Comparison of ENCODE assay signal across 8 cellular contexts in the genomic region with DNA sequence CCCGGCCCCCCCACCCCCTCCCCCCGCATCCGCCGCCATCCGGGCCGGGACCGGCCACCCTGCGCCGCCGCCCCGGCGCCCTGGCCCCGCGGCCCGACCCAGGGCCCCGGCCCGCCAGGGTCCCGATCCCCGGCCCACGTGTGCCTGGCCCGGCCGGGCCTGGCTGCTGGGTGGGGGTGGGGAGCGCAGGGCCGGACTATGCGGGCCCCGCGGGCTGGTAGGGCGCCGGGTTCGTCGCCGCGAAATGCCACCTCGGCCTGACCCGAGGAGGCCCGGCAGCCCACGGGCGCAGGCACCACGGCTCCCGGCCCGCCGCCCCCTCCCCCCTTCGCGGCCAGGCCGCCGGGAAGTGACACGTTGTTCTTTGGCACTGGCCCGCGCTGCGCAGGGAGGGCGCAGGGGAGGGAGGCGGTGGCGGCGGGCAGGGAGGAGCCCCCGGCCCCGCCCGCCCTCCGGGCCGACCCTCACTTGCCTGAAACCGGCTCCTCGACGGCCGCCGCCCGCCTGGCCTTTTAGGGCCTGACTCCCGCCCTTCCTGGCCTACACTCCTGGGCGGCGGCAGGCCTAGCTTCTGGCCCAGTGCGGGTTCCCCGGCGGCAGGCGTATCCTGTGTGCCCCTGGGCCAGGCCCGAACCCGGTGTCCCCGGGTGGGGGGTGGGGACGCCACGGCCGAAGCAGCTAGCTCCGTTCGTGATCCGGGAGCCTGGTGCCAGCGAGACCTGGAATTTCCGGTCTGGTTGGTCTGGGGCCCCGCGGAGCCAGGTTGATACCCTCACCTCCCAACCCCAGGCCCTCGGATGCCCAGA. TPM values are rescaled to one million over a fixed set of nuclear protein-coding genes. Genes with fewer than 3 reads are reported as not detected.
A peak's percentile ranks its signal among the peaks of the same experiment; 100 is the strongest.
DNase-seq lines count a peak whose midpoint lies in the region; ATAC-seq and TF ChIP-seq lines count a peak whose summit lies in the region.

No MANE protein-coding gene starts in this region.

- no peak for DNase-seq in GM12864 (ENCODE audit: low read depth)
- DNase-seq in GM23338 (ENCODE audit: low spot score): peak; percentile 66
- DNase-seq in LHCN-M2 (ENCODE audit: low read depth): peak; percentile 71
- DNase-seq in WTC11 (ENCODE audit: low spot score): peak; percentile 46
- peak in 40 of 61 donors; percentile 14 to 76 (median 37) for DNase-seq in caudate nucleus (lab: John Stamatoyannopoulos, UW)
- no peak for DNase-seq in kidney epithelial cell (ENCODE audit: low read depth)
- DNase-seq in stimulated activated CD4-positive, alpha-beta T cell treated with anti-CD3 and anti-CD28 coated beads, Interleukin-2, amount 100 ng/mL, for 24 hours: peak; percentile 62 to 66
- no peak for DNase-seq in cerebellar nuclear complex (lab: John Stamatoyannopoulos, UW)

- H3K4me2 ChIP-seq in GM23338: peak overlapping the region; percentile 93

- peaks cover 29% of the 10 kb centered on the region for H3K4me1 Mint-ChIP-seq in GM23338
- H3K4me1 Mint-ChIP-seq in WTC11: peaks cover 24% of the 10 kb centered on the region

- ATAC-seq in GM23338 (peak; percentile 32), WTC11 (peak; percentile 10)

- H2AFZ ChIP-seq in GM23338: no peak overlapping the region

- H3K27me3 ChIP-seq in GM23338 (ENCODE audit: insufficient read depth): no peaks in the 10 kb centered on the region
- no peaks in the 10 kb centered on the region for H3K27me3 ChIP-seq in kidney epithelial cell (ENCODE audit: control insufficient read depth, insufficient read depth, low read length)

- TF ChIP-seq CTCF in GM12864 (IDR thresholded peaks at IDR 0.05; ENCODE audit: low read depth, low read length, missing control alignments) (no peak), GM23338 (conservative IDR thresholded peaks at IDR 0.05; ENCODE audit: low read depth in 2 of 2) (no peak), WTC11 (IDR thresholded peaks at IDR 0.05) (no peak), kidney epithelial cell (IDR thresholded peaks at IDR 0.05; ENCODE audit: insufficient read depth, low read length, poor library complexity, severe bottlenecking) (no peak)

- H3K4me1 ChIP-seq in GM23338 (ENCODE audit: insufficient read depth): peaks cover 11% of the 10 kb centered on the region

- peaks cover 23% of the 10 kb centered on the region for H3K27me3 Mint-ChIP-seq in GM23338 (ENCODE audit: insufficient read depth, low read depth, poor library complexity)
- no peaks in the 10 kb centered on the region for H3K27me3 Mint-ChIP-seq in WTC11 (ENCODE audit: low read depth)

- H3K27ac ChIP-seq in GM23338 (ENCODE audit: low read depth) (0 out of 2 replicates have a peak overlapping the region, but pooled peaks have one; percentile 66), caudate nucleus (ENCODE audit: low read depth, low read length) (peak overlapping the region; percentile 85)

- H3K36me3 Mint-ChIP-seq in GM23338 (ENCODE audit: low read depth) (peaks cover 46% of the 10 kb centered on the region), WTC11 (peaks cover 25% of the 10 kb centered on the region)

- H3F3A ChIP-seq in GM23338 (replicated peaks; ENCODE audit: low read depth): peaks cover 8% of the 10 kb centered on the region; the same call in 1 of the 2 replicates

- H3K36me3 ChIP-seq in GM23338 (ENCODE audit: insufficient read depth) (peaks cover 21% of the 10 kb centered on the region), kidney epithelial cell (ENCODE audit: control insufficient read depth, insufficient read depth, low read length) (peaks cover 4% of the 10 kb centered on the region)

- H4K20me1 ChIP-seq in GM23338 (replicated peaks; ENCODE audit: insufficient read depth): peaks cover 39% of the 10 kb centered on the region

- peak overlapping the region; percentile 92 for H3K27ac Mint-ChIP-seq in GM23338
- no peak overlapping the region for H3K27ac Mint-ChIP-seq in WTC11

- H3K79me2 ChIP-seq in GM23338 (replicated peaks; ENCODE audit: insufficient read depth): peaks cover 52% of the 10 kb centered on the region

- POLR2A ChIA-PET in WTC11 (lab: Charles Lee): no interaction called here

- H3K4me3 Mint-ChIP-seq in GM23338 (peak overlapping the region; percentile 92), WTC11 (peak overlapping the region; percentile 72)

- H3K4me3 ChIP-seq in GM12864 (ENCODE audit: low read depth, low read length) (peak overlapping the region; percentile 90), GM23338 (peak overlapping the region; percentile 92), kidney epithelial cell (ENCODE audit: low read depth, low read length) (peak overlapping the region; percentile 91)

- CTCF ChIA-PET in WTC11 (lab: Charles Lee): interaction anchor here (1.4 kb wide), 1 partner anchor 138 kb away, joined by 3 read pairs; no protein-coding TSS in a partner anchor

- H3K9me3 Mint-ChIP-seq in GM23338: no peaks in the 10 kb centered on the region
- H3K9me3 Mint-ChIP-seq in WTC11: no peaks in the 10 kb centered on the region

- no peaks in the 10 kb centered on the region for H3K9me2 ChIP-seq in GM23338 (ENCODE audit: insufficient read depth)

TF ChIP-seq in GM23338, 12 proteins besides CTCF, POLR2A, EP300 and RAD21 (continues in another document):
- TF ChIP-seq, protein P1, sequence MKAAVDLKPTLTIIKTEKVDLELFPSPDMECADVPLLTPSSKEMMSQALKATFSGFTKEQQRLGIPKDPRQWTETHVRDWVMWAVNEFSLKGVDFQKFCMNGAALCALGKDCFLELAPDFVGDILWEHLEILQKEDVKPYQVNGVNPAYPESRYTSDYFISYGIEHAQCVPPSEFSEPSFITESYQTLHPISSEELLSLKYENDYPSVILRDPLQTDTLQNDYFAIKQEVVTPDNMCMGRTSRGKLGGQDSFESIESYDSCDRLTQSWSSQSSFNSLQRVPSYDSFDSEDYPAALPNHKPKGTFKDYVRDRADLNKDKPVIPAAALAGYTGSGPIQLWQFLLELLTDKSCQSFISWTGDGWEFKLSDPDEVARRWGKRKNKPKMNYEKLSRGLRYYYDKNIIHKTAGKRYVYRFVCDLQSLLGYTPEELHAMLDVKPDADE (IDR thresholded peaks at IDR 0.05): no peak
- TF ChIP-seq JUNB (IDR thresholded peaks at IDR 0.05; ENCODE audit: unreplicated experiment): no peak
- no peak for TF ChIP-seq ZNF114 (CRISPR knock-in tag; IDR thresholded peaks at IDR 0.05)
- TF ChIP-seq CREB1 (CRISPR knock-in tag; IDR thresholded peaks at IDR 0.05; ENCODE audit: low read depth): peak; percentile 22; the same call in 1 of the 2 replicates

TF ChIP-seq in WTC11, 78 proteins besides CTCF, POLR2A, EP300 and RAD21 (continues in another document):
- TF ChIP-seq ETV6 (CRISPR knock-in tag; IDR thresholded peaks at IDR 0.05) (0 out of 2 replicates have a peak, but pooled peaks have one; percentile 49), RELA (CRISPR knock-in tag; IDR thresholded peaks at IDR 0.05; ENCODE audit: borderline replicate concordance) (no peak)

RNA-seq across cellular contexts. Expression of gene EIF4G1, which starts 0.5 kb away (rescaled TPM):
- total RNA-seq in GM23338 (2014; rRNA removed; shearing (Covaris generic)): 552 and 565 TPM in 2 replicates
- 227 and 239 TPM in 2 replicates for polyA plus RNA-seq in GM23338 (2016; fragmentation: Nextera tagmentation; extraction: Ambion mirVana)
- 302 and 321 TPM in 2 replicates for total RNA-seq in LHCN-M2 (2014; rRNA removed)
- polyA plus RNA-seq in LHCN-M2 (2012): 221 TPM
- 411 to 557 TPM (median 439 TPM) in 3 replicates for total RNA-seq in WTC11 (2021)
- total RNA-seq in kidney epithelial cell: 381 and 386 TPM in 2 replicates

RNA-seq across cellular contexts. Expression of gene PSMD2, which starts 15.9 kb away (rescaled TPM):
- total RNA-seq in GM23338 (2014; rRNA removed; shearing (Covaris generic)): 328 and 507 TPM in 2 replicates
- 101 and 117 TPM in 2 replicates for polyA plus RNA-seq in GM23338 (2016; fragmentation: Nextera tagmentation; extraction: Ambion mirVana)
- total RNA-seq in LHCN-M2 (2014; rRNA removed) (623 and 688 TPM in 2 replicates), WTC11 (2021) (303 to 359 TPM (median 320 TPM) in 3 replicates), kidney epithelial cell (903 and 972 TPM in 2 replicates)
- polyA plus RNA-seq in LHCN-M2 (2012): 515 TPM

RNA-seq across cellular contexts. Expression of gene FAM131A, which starts 22.5 kb away (rescaled TPM):
- total RNA-seq in GM23338 (2014; rRNA removed; shearing (Covaris generic)): 14.8 and 31.8 TPM in 2 replicates
- polyA plus RNA-seq in GM23338 (2016; fragmentation: Nextera tagmentation; extraction: Ambion mirVana): 6.7 and 9.6 TPM in 2 replicates
- total RNA-seq in LHCN-M2 (2014; rRNA removed) (7.1 and 7.6 TPM in 2 replicates), WTC11 (2021) (20.3 to 23.0 TPM (median 20.4 TPM) in 3 replicates), kidney epithelial cell (14.0 and 14.7 TPM in 2 replicates)
- 4.5 TPM for polyA plus RNA-seq in LHCN-M2 (2012)

RNA-seq across cellular contexts. Expression of gene ECE2, which starts 39.1 kb away (rescaled TPM):
- total RNA-seq in GM23338 (2014; rRNA removed; shearing (Covaris generic)): 0.24 TPM in 1 of 2 replicates, not detected in the other
- polyA plus RNA-seq in GM23338 (2016; fragmentation: Nextera tagmentation; extraction: Ambion mirVana): 0.48 TPM in 1 of 2 replicates, not detected in the other
- not detected in 2 replicates for total RNA-seq in LHCN-M2 (2014; rRNA removed)
- not detected for polyA plus RNA-seq in LHCN-M2 (2012)
- 0.46 to 1.2 TPM (median 0.64 TPM) in 3 replicates for total RNA-seq in WTC11 (2021)
- total RNA-seq in kidney epithelial cell: not detected in 2 replicates

RNA-seq across cellular contexts. Expression of gene CLCN2, which starts 46.5 kb away (rescaled TPM):
- 9.2 and 10.7 TPM in 2 replicates for total RNA-seq in GM23338 (2014; rRNA removed; shearing (Covaris generic))
- polyA plus RNA-seq in GM23338 (2016; fragmentation: Nextera tagmentation; extraction: Ambion mirVana): 5.4 and 7.0 TPM in 2 replicates
- total RNA-seq in LHCN-M2 (2014; rRNA removed) (4.4 and 5.9 TPM in 2 replicates), WTC11 (2021) (15.7 to 22.6 TPM (median 17.0 TPM) in 3 replicates), kidney epithelial cell (2.6 and 4.0 TPM in 2 replicates)
- 1.5 TPM for polyA plus RNA-seq in LHCN-M2 (2012)

Comparison
In these comparisons a context has a peak if more than half of its experiments do, and no peak if none do; other contexts are left out.
1. DNase-seq: peak in GM23338 (single experiment), LHCN-M2 (single experiment), WTC11 (single experiment), caudate nucleus (40 of 61) and stimulated activated CD4-positive, alpha-beta T cell treated with anti-CD3 and anti-CD28 coated beads, Interleukin-2, amount 100 ng/mL, for 24 hours (2 of 2); none in GM12864 (single experiment), kidney epithelial cell (single experiment) and cerebellar nuclear complex (0 of 2).
2. Peak in every context shown above with its lines, with median percentiles within 50 percentile points of each other: H3K4me3 ChIP-seq.